Comparison of ENCODE assay signal across 4 cellular contexts in genomic region chr7:146129997-146130396, GRCh38. TPM values are rescaled to one million over a fixed set of nuclear protein-coding genes. Genes with fewer than 3 reads are reported as not detected.
"Had no signal": no experiment of that assay in that cellular context is flagged by ENCODE, and none has a peak within 500 bp of the region (broad histone marks: within the 10 kb centered on the region; RNA-seq: fewer than 3 reads in every experiment).

No MANE protein-coding gene starts in this region.

- DNase-seq: GDM1, GF-D8 had no signal

- ATAC-seq: GM12878 had no signal

RNA-seq across cellular contexts. Expression of gene CNTNAP2, which starts 13.4 kb away (rescaled TPM):
- total RNA-seq: G401 had no signal
